In the genomic region with DNA sequence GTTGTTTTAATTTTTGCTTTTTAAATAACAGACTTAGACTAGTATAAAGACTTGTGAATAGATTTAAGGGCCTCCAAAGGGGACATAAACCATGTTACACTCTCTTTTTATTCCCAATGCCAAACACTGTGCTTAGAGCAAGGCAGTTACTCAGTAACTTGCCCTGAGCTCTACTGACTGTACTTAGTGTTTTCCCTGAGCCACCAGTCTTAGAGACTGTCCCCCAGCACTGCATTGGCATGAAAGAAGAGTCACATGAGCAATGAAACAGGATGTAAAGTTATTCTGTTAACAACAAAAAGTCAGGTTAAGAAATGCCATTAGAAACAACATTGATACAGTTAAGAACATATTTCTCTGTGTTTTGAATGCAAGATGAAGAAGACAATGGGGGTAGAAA, we compare ENCODE assay signal across 26 cellular contexts.
DNase-seq lines count a peak whose midpoint lies in the region; ATAC-seq and TF ChIP-seq lines count a peak whose summit lies in the region.
"Had no signal": no experiment of that assay in that cellular context is flagged by ENCODE, and none has a peak within 500 bp of the region (broad histone marks: within the 10 kb centered on the region; RNA-seq: fewer than 3 reads in every experiment).

No MANE protein-coding gene starts in this region.

- intact Hi-C loops in CD8-positive, alpha-beta T cell (cut with DNase I, micrococcal nuclease): no loop called here
- intact Hi-C loops in right cardiac atrium (cut with DNase I): no loop called here

- H3K4me3 ChIP-seq in CD8-positive, alpha-beta T cell (ENCODE audit: low read depth, low read length): no peak overlapping the region
- H3K4me3 ChIP-seq in right cardiac atrium (ENCODE audit: low read length): no peak overlapping the region
- H3K4me3 ChIP-seq: ascending aorta, lower lobe of right lung, mucosa of descending colon, Peyer's patch, SJSA1, thyroid gland had no signal

- H3K27me3 Mint-ChIP-seq in CD8-positive, alpha-beta T cell (ENCODE audit: low read depth): no peaks in the 10 kb centered on the region
- H3K27me3 Mint-ChIP-seq in osteocyte (ENCODE audit: unreplicated experiment): no peaks in the 10 kb centered on the region
- H3K27me3 Mint-ChIP-seq: activated CD4-positive, alpha-beta T cell treated with anti-CD3 and anti-CD28 coated beads, Interleukin-2, amount 10 ng/mL, durations not matched to agents 24 days and 14 days; activated naive CD4-positive, alpha-beta T cell treated with anti-CD3 and anti-CD28 coated beads, Interleukin-2, amount 10 ng/mL, durations not matched to agents 7 days and 5 days; dendritic cell treated with granulocyte-macrophage colony-stimulating factor and Interleukin-4, amounts not matched to agents 40 ng/mL and 50 ng/mL, for 4 days; stimulated activated naive CD8-positive, alpha-beta T cell treated with anti-CD3 and anti-CD28 coated beads, Interleukin-15, amount 100 ng/mL, for 72 hours; T-helper 17 cell had no signal

- peak; percentile 31 for ATAC-seq in CD8-positive, alpha-beta T cell
- ATAC-seq in GM21390 (IDR thresholded peaks at IDR 0.05; ENCODE audit: unreplicated experiment) (peak; percentile 46), HG03558 (IDR thresholded peaks at IDR 0.05; ENCODE audit: extremely low read depth, unreplicated experiment) (peak; percentile 62), GM21737 (IDR thresholded peaks at IDR 0.05; ENCODE audit: unreplicated experiment) (no peak), right cardiac atrium (no peak), HG03457 (IDR thresholded peaks at IDR 0.05; ENCODE audit: unreplicated experiment) (no peak)
- ATAC-seq: lower lobe of right lung; mucosa of descending colon; stimulated activated naive CD8-positive, alpha-beta T cell treated with anti-CD3 and anti-CD28 coated beads, Interleukin-15, amount 100 ng/mL, for 72 hours; T-helper 17 cell had no signal

- no peak for TF ChIP-seq CTCF in CD8-positive, alpha-beta T cell (IDR thresholded peaks at IDR 0.05)
- no peak for TF ChIP-seq CTCF in osteocyte (IDR thresholded peaks at IDR 0.05)

- DNase-seq in CD8-positive, alpha-beta T cell: no peak
- DNase-seq in foreskin melanocyte (peak; percentile 19), right cardiac atrium (no peak), osteocyte (ENCODE audit: extremely low spot score, unreplicated experiment) (no peak)
- DNase-seq: activated CD4-positive, alpha-beta T cell treated with anti-CD3 and anti-CD28 coated beads, Interleukin-2, amount 10 ng/mL, durations not matched to agents 24 days and 14 days; activated naive CD4-positive, alpha-beta T cell treated with anti-CD3 and anti-CD28 coated beads, Interleukin-2, amount 10 ng/mL, durations not matched to agents 7 days and 5 days; BE2C; HCEC 1CT; islet precursor cell; lower lobe of right lung; mucosa of descending colon; NCI-H1048; NCI-H187; NCI-H2171 treated with DMSO at 0.1 percent for 48 hours; NCI-H524; Peyer's patch; stimulated activated naive CD8-positive, alpha-beta T cell treated with anti-CD3 and anti-CD28 coated beads, Interleukin-15, amount 100 ng/mL, for 72 hours; T-helper 17 cell; thyroid gland had no signal

- no peaks in the 10 kb centered on the region for H3K9me3 ChIP-seq in CD8-positive, alpha-beta T cell (ENCODE audit: low read length)
- no peaks in the 10 kb centered on the region for H3K9me3 ChIP-seq in right cardiac atrium (ENCODE audit: control insufficient read depth, low read length)
- H3K9me3 ChIP-seq: ascending aorta, BE2C, lower lobe of right lung, mucosa of descending colon, Peyer's patch, SJSA1, thyroid gland had no signal

- CTCF ChIA-PET in CD8-positive, alpha-beta T cell (lab: Charles Lee): no interaction called here

- H3K4me1 Mint-ChIP-seq in CD8-positive, alpha-beta T cell (ENCODE audit: low read depth): peaks cover 29% of the 10 kb centered on the region
- no peaks in the 10 kb centered on the region for H3K4me1 Mint-ChIP-seq in osteocyte (ENCODE audit: unreplicated experiment)

- H3K27ac ChIP-seq in CD8-positive, alpha-beta T cell (ENCODE audit: low read depth, low read length): no peak overlapping the region
- no peak overlapping the region for H3K27ac ChIP-seq in right cardiac atrium (ENCODE audit: low read length)
- H3K27ac ChIP-seq: ascending aorta, lower lobe of right lung, Peyer's patch, SJSA1, thyroid gland had no signal

- H3K4me1 ChIP-seq in CD8-positive, alpha-beta T cell (ENCODE audit: insufficient read depth, low read length): peaks cover 7% of the 10 kb centered on the region
- H3K4me1 ChIP-seq in right cardiac atrium (ENCODE audit: control insufficient read depth, insufficient read depth, low read length): no peaks in the 10 kb centered on the region
- H3K4me1 ChIP-seq: ascending aorta, BE2C, lower lobe of right lung, Peyer's patch, SJSA1, thyroid gland had no signal

- POLR2A ChIA-PET in CD8-positive, alpha-beta T cell (lab: Charles Lee): no interaction called here

- no peaks in the 10 kb centered on the region for H3K27me3 ChIP-seq in CD8-positive, alpha-beta T cell (ENCODE audit: insufficient read depth, low read length)
- H3K27me3 ChIP-seq in right cardiac atrium (ENCODE audit: control insufficient read depth, insufficient read depth): no peaks in the 10 kb centered on the region
- H3K27me3 ChIP-seq: ascending aorta, BE2C, Peyer's patch, SJSA1, thyroid gland had no signal

- H3K4me3 Mint-ChIP-seq in CD8-positive, alpha-beta T cell: no peak overlapping the region
- no peak overlapping the region for H3K4me3 Mint-ChIP-seq in osteocyte (ENCODE audit: unreplicated experiment)
- H3K4me3 Mint-ChIP-seq: activated CD4-positive, alpha-beta T cell treated with anti-CD3 and anti-CD28 coated beads, Interleukin-2, amount 10 ng/mL, durations not matched to agents 24 days and 14 days; activated naive CD4-positive, alpha-beta T cell treated with anti-CD3 and anti-CD28 coated beads, Interleukin-2, amount 10 ng/mL, durations not matched to agents 7 days and 5 days; dendritic cell treated with granulocyte-macrophage colony-stimulating factor and Interleukin-4, amounts not matched to agents 40 ng/mL and 50 ng/mL, for 4 days; stimulated activated naive CD8-positive, alpha-beta T cell treated with anti-CD3 and anti-CD28 coated beads, Interleukin-15, amount 100 ng/mL, for 72 hours; T-helper 17 cell had no signal

- no peak overlapping the region for H3K27ac Mint-ChIP-seq in CD8-positive, alpha-beta T cell
- no peak overlapping the region for H3K27ac Mint-ChIP-seq in osteocyte (ENCODE audit: unreplicated experiment)
- H3K27ac Mint-ChIP-seq: activated CD4-positive, alpha-beta T cell treated with anti-CD3 and anti-CD28 coated beads, Interleukin-2, amount 10 ng/mL, durations not matched to agents 24 days and 14 days; activated naive CD4-positive, alpha-beta T cell treated with anti-CD3 and anti-CD28 coated beads, Interleukin-2, amount 10 ng/mL, durations not matched to agents 7 days and 5 days; dendritic cell treated with granulocyte-macrophage colony-stimulating factor and Interleukin-4, amounts not matched to agents 40 ng/mL and 50 ng/mL, for 4 days; T-helper 17 cell had no signal

- H3K9me3 Mint-ChIP-seq in CD8-positive, alpha-beta T cell: no peaks in the 10 kb centered on the region
- H3K9me3 Mint-ChIP-seq in osteocyte (ENCODE audit: unreplicated experiment): peaks cover 3% of the 10 kb centered on the region
- H3K9me3 Mint-ChIP-seq: activated CD4-positive, alpha-beta T cell treated with anti-CD3 and anti-CD28 coated beads, Interleukin-2, amount 10 ng/mL, durations not matched to agents 24 days and 14 days; activated naive CD4-positive, alpha-beta T cell treated with anti-CD3 and anti-CD28 coated beads, Interleukin-2, amount 10 ng/mL, durations not matched to agents 7 days and 5 days; dendritic cell treated with granulocyte-macrophage colony-stimulating factor and Interleukin-4, amounts not matched to agents 40 ng/mL and 50 ng/mL, for 4 days; stimulated activated naive CD8-positive, alpha-beta T cell treated with anti-CD3 and anti-CD28 coated beads, Interleukin-15, amount 100 ng/mL, for 72 hours had no signal

- H3K36me3 ChIP-seq in CD8-positive, alpha-beta T cell (ENCODE audit: insufficient read depth, low read length): peaks cover 12% of the 10 kb centered on the region
- H3K36me3 ChIP-seq: Peyer's patch, SJSA1 had no signal

- H3K36me3 Mint-ChIP-seq in CD8-positive, alpha-beta T cell: peaks cover 62% of the 10 kb centered on the region
- H3K36me3 Mint-ChIP-seq in osteocyte (ENCODE audit: unreplicated experiment): peaks cover 1% of the 10 kb centered on the region

Comparison
In these comparisons a context has a peak if more than half of its experiments do, and no peak if none do; other contexts are left out.
1. ATAC-seq: peak in CD8-positive, alpha-beta T cell (single experiment), GM21390 (single experiment) and HG03558 (single experiment); none in GM21737 (single experiment), right cardiac atrium (0 of 2) and HG03457 (single experiment).